In genomic region chr6:39843305-39844020, GRCh38 we compare ENCODE assay signal across 14 cellular contexts. TPM values are rescaled to one million over a fixed set of nuclear protein-coding genes. Genes with fewer than 3 reads are reported as not detected.
DNase-seq lines count a peak whose midpoint lies in the region; ATAC-seq and TF ChIP-seq lines count a peak whose summit lies in the region.
"Had no signal": no experiment of that assay in that cellular context is flagged by ENCODE, and none has a peak within 500 bp of the region (broad histone marks: within the 10 kb centered on the region; RNA-seq: fewer than 3 reads in every experiment).

No MANE protein-coding gene starts in this region.

- TF ChIP-seq CTCF in AG10803 (conservative IDR thresholded peaks at IDR 0.05; ENCODE audit: low read length) (peak; percentile 24), HFF-Myc (IDR thresholded peaks at IDR 0.05; ENCODE audit: low read depth, low read length, missing control alignments) (peak; percentile 32), coronary artery (IDR thresholded peaks at IDR 0.05) (no peak), ovary (IDR thresholded peaks at IDR 0.05) (no peak)

- no peaks in the 10 kb centered on the region for H3K36me3 ChIP-seq in ovary
- H3K36me3 ChIP-seq: prostate gland, stomach had no signal

- DNase-seq in AG10803 (ENCODE audit: low read depth) (no peak), HFF-Myc (ENCODE audit: extremely low read depth, low read depth) (no peak), coronary artery (ENCODE audit: low spot score) (no peak), myocyte (ENCODE audit: low read depth) (peak; percentile 84), glomerular visceral epithelial cell (ENCODE audit: extremely low spot score) (no peak), ovary (no peak), HCEC 1CT (no peak)
- DNase-seq: COR-L47, dermis blood vessel endothelial cell, KG1, stomach had no signal

- no peak for ATAC-seq in HG02759 (IDR thresholded peaks at IDR 0.05; ENCODE audit: unreplicated experiment)
- ATAC-seq: activated naive CD4-positive, alpha-beta T cell treated with anti-CD3 and anti-CD28 coated beads, Interleukin-2, amount 50 U/mL, for 72 hours had no signal

- H3K9me3 ChIP-seq in ovary = no peaks in the 10 kb centered on the region
- H3K9me3 ChIP-seq: prostate gland, stomach had no signal

- intact Hi-C loops in ovary (cut with DNase I) = loop anchor here in 1 of 4 donors (10.0 kb wide), 1 partner anchor 719 kb away; no protein-coding TSS in a partner anchor

- WGBS in ovary, 3 donors = 88 to 92% (median 90%) methylated on average over 12 of the region's 12 CpGs

- H3K4me1 ChIP-seq in ovary (ENCODE audit: insufficient read depth) = peaks cover 9% of the 10 kb centered on the region
- H3K4me1 ChIP-seq: prostate gland had no signal

- no peak overlapping the region for H3K4me3 ChIP-seq in AG10803 (ENCODE audit: low read length)
- no peak overlapping the region for H3K4me3 ChIP-seq in HFF-Myc (replicated peaks; ENCODE audit: low read depth, low read length)
- peak overlapping the region; percentile 31 for H3K4me3 ChIP-seq in coronary artery
- H3K4me3 ChIP-seq in ovary = no peak overlapping the region
- H3K4me3 ChIP-seq: prostate gland, stomach had no signal

- TF ChIP-seq POLR2A in ovary (IDR thresholded peaks at IDR 0.05) = no peak

- H3K27ac ChIP-seq in coronary artery (peak overlapping the region; percentile 67 to 86), ovary (no peak overlapping the region)
- H3K27ac ChIP-seq: prostate gland had no signal

- TF ChIP-seq EP300 in ovary (IDR thresholded peaks at IDR 0.05) = no peak

- no peaks in the 10 kb centered on the region for H3K27me3 ChIP-seq in ovary
- H3K27me3 ChIP-seq: stomach had no signal

RNA-seq across cellular contexts. Expression of gene DAAM2, which starts 51.3 kb away (rescaled TPM):
- total RNA-seq in myocyte (20.1 and 25.0 TPM in 2 replicates), ovary (10 to 100 TPM in 6 of 7 donors, 1 to 10 TPM in 1; 8.5 to 25.2 (median 18.5) TPM)
- polyA plus RNA-seq in myocyte (2012) = 50.2 TPM
- 10 to 100 TPM in 1 of 2 donors, 1 to 10 TPM in 1; 9.8 to 27.8 TPM for polyA plus RNA-seq in ovary
- total RNA-seq: activated naive CD4-positive, alpha-beta T cell treated with anti-CD3 and anti-CD28 coated beads, Interleukin-2, amount 50 U/mL, for 72 hours had no signal

Comparison
In these comparisons a context has a peak if more than half of its experiments do, and no peak if none do; other contexts are left out.
1. CTCF ChIP-seq: peak in AG10803 (single experiment) and HFF-Myc (single experiment); none in coronary artery (single experiment) and ovary (0 of 3).
2. H3K27ac ChIP-seq: peak in coronary artery (2 of 2); none in ovary (0 of 2).